In the genomic region with DNA sequence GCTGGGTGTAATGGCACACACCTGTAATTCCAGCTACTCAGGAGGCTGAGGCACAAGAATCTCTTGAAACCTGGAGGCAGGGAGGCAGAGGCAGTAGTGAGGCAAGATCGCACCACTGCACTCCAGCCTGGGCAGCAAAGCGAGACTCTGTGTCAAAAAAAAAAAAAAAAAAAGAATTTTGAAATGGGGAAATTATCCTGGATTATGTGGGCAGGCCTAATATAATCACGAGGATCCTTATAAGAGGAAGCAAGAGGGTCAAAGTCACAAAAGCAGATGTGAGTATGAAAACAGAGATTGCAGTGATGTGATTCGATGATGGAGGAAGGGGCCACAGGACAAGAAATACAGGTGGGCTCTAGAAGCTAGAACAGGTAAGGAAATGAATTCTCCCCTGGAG, we compare ENCODE assay signal across 24 cellular contexts.
"Had no signal": no experiment of that assay in that cellular context is flagged by ENCODE, and none has a peak within 500 bp of the region (broad histone marks: within the 10 kb centered on the region; RNA-seq: fewer than 3 reads in every experiment).

No MANE protein-coding gene starts in this region.

- H3K4me3 ChIP-seq: hepatocyte, left ventricle myocardium inferior, mucosa of descending colon, neural progenitor cell, ovary, smooth muscle cell, tibial nerve had no signal

- DNase-seq: cerebellar nuclear complex; dermis blood vessel endothelial cell; effector CD4-positive, alpha-beta T cell; endodermal cell; erythroblast; foreskin keratinocyte; head of caudate nucleus; kidney; left cardiac atrium; left ventricle myocardium inferior; mucosa of descending colon; nucleus accumbens; ovary; right cardiac atrium; stimulated activated CD4-positive, alpha-beta T cell treated with anti-CD3 and anti-CD28 coated beads, Interleukin-4, amount 100 ng/mL, for 1 hour; stimulated activated CD8-positive, alpha-beta memory T cell treated with anti-CD3 and anti-CD28 coated beads, Interleukin-4, amount 100 ng/mL, for 48 hours had no signal

- H3K4me1 Mint-ChIP-seq: stimulated activated effector memory CD8-positive, alpha-beta T cell treated with anti-CD3 and anti-CD28 coated beads, Interleukin-12 subunit alpha, Interleukin-12 subunit beta, amount 100 ng/mL, for 72 hours had no signal

- H3K27ac Mint-ChIP-seq: natural killer cell treated with Interleukin-12 subunit alpha and Interleukin-12 subunit beta and Interleukin-15 and Interleukin-18, amount 100 ng/mL, for 72 hours; neural progenitor cell; progenitor cell of endocrine pancreas; stimulated activated effector memory CD8-positive, alpha-beta T cell treated with anti-CD3 and anti-CD28 coated beads, Interleukin-12 subunit alpha, Interleukin-12 subunit beta, amount 100 ng/mL, for 72 hours; stimulated activated naive CD8-positive, alpha-beta T cell treated with anti-CD3 and anti-CD28 coated beads, Interleukin-15, Interleukin-2, amounts not matched to agents 100 ng/mL and 50 ng/mL, for 24 hours had no signal

- H3K27ac ChIP-seq: foreskin keratinocyte, hepatocyte, left ventricle myocardium inferior, neural progenitor cell, ovary, tibial nerve had no signal

- H3K9me3 ChIP-seq: mucosa of descending colon, ovary, tibial nerve had no signal

- H3K36me3 Mint-ChIP-seq: natural killer cell treated with Interleukin-12 subunit alpha and Interleukin-12 subunit beta and Interleukin-15 and Interleukin-18, amount 100 ng/mL, for 72 hours; neural progenitor cell; stimulated activated effector memory CD8-positive, alpha-beta T cell treated with anti-CD3 and anti-CD28 coated beads, Interleukin-12 subunit alpha, Interleukin-12 subunit beta, amount 100 ng/mL, for 72 hours had no signal

- H3K4me1 ChIP-seq: foreskin keratinocyte, left ventricle myocardium inferior, tibial nerve had no signal

- H3K27me3 ChIP-seq: foreskin keratinocyte, hepatocyte, neural progenitor cell, ovary, tibial nerve had no signal

- ATAC-seq: foreskin keratinocyte; left cardiac atrium; mucosa of descending colon; natural killer cell treated with Interleukin-12 subunit alpha and Interleukin-12 subunit beta and Interleukin-15 and Interleukin-18, amount 100 ng/mL, for 72 hours; right cardiac atrium; stimulated activated effector memory CD8-positive, alpha-beta T cell treated with anti-CD3 and anti-CD28 coated beads, Interleukin-12 subunit alpha, Interleukin-12 subunit beta, amount 100 ng/mL, for 72 hours had no signal

- H3K4me3 Mint-ChIP-seq: endodermal cell; natural killer cell treated with Interleukin-12 subunit alpha and Interleukin-12 subunit beta and Interleukin-15 and Interleukin-18, amount 100 ng/mL, for 72 hours; neural progenitor cell; stimulated activated effector memory CD8-positive, alpha-beta T cell treated with anti-CD3 and anti-CD28 coated beads, Interleukin-12 subunit alpha, Interleukin-12 subunit beta, amount 100 ng/mL, for 72 hours; stimulated activated naive CD8-positive, alpha-beta T cell treated with anti-CD3 and anti-CD28 coated beads, Interleukin-15, Interleukin-2, amounts not matched to agents 100 ng/mL and 50 ng/mL, for 24 hours had no signal

- H3K9me3 Mint-ChIP-seq: endodermal cell; natural killer cell treated with Interleukin-12 subunit alpha and Interleukin-12 subunit beta and Interleukin-15 and Interleukin-18, amount 100 ng/mL, for 72 hours; neural progenitor cell; stimulated activated effector memory CD8-positive, alpha-beta T cell treated with anti-CD3 and anti-CD28 coated beads, Interleukin-12 subunit alpha, Interleukin-12 subunit beta, amount 100 ng/mL, for 72 hours; stimulated activated naive CD8-positive, alpha-beta T cell treated with anti-CD3 and anti-CD28 coated beads, Interleukin-15, Interleukin-2, amounts not matched to agents 100 ng/mL and 50 ng/mL, for 24 hours had no signal

- H3K27me3 Mint-ChIP-seq: progenitor cell of endocrine pancreas; stimulated activated naive CD8-positive, alpha-beta T cell treated with anti-CD3 and anti-CD28 coated beads, Interleukin-15, Interleukin-2, amounts not matched to agents 100 ng/mL and 50 ng/mL, for 24 hours had no signal

- H3K36me3 ChIP-seq: left ventricle myocardium inferior, neural progenitor cell, ovary, tibial nerve had no signal
